Comparison of ENCODE assay signal across 8 cellular contexts in the genomic region with DNA sequence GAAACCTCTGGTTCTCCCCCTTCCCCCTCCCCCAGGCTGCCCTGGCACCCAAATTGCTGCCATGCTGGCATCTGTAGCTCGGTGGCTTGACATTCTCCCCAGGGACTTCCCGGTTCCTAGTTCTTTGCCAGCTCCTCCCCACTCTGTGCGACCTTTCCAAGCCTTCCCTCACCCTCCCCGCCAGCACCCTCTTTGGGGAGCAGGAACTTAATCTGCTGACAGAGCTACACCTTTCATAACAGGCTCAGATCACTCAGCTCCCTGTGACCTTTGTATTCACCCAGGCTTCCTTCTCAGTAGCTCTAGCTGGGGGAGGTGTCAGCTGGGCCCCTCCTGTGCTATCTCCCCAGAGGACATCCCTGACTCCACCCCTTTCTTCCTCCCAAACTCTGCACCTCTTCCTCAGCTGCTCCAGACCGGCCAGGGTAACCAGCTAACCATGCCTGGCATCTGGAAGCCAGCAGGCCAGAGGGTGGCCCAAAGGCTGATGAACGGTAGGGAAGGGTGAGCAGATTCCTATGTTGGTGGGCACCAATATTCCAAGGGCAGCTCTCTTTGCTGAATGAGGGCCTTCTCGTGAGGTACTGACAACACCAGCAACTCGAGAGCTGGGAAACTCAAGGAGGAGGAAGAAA. TPM values are rescaled to one million over a fixed set of nuclear protein-coding genes. Genes with fewer than 3 reads are reported as not detected.
DNase-seq lines count a peak whose midpoint lies in the region; ATAC-seq and TF ChIP-seq lines count a peak whose summit lies in the region.

No MANE protein-coding gene starts in this region.

- peak; percentile 5 for DNase-seq in COLO668 (lab: John Stamatoyannopoulos, UW; ENCODE audit: unreplicated experiment)
- DNase-seq in HT-29 (ENCODE audit: low spot score): peak; percentile 77
- no peak for DNase-seq in adipocyte (ENCODE audit: low read depth)
- peak; percentile 47 for DNase-seq in lung (ENCODE audit: low spot score)
- no peak for DNase-seq in NOMO-1 (lab: John Stamatoyannopoulos, UW; ENCODE audit: unreplicated experiment in 2 of 2)
- DNase-seq in stimulated activated CD4-positive, alpha-beta T cell treated with anti-CD3 and anti-CD28 coated beads, Interleukin-4, amount 100 ng/mL, for 1 hour: no peak

- H3K4me1 ChIP-seq in adipocyte (ENCODE audit: control insufficient read depth, insufficient read depth, low read length) (peaks cover 43% of the 10 kb centered on the region), lung (ENCODE audit: control insufficient read depth in 2 of 2, insufficient read depth in 2 of 2, low read length in 2 of 2) (peaks cover 0 to 12% of the 10 kb centered on the region in 2 donors)

- H3K9me3 ChIP-seq in adipocyte (ENCODE audit: control insufficient read depth, low read length): no peaks in the 10 kb centered on the region
- H3K9me3 ChIP-seq in lung (ENCODE audit: control insufficient read depth in 2 of 2, insufficient read depth in 1 of 2, low read length in 1 of 2): no peaks in the 10 kb centered on the region

- H3K4me3 ChIP-seq in adipocyte (ENCODE audit: low read length): peak overlapping the region; percentile 52
- H3K4me3 ChIP-seq in lung: no peak overlapping the region

- 45 to 74% methylated on average over 8 of the region's 8 CpGs for WGBS in lung, 2 donors

- TF ChIP-seq CTCF in lung (IDR thresholded peaks at IDR 0.05; ENCODE audit: control extremely low read depth, extremely low read depth): no peak

- ATAC-seq in lung (ENCODE audit: insufficient read depth, low FRiP score) (no peak), HG03097 (IDR thresholded peaks at IDR 0.05; ENCODE audit: low FRiP score, unreplicated experiment) (no peak), GM19455 (IDR thresholded peaks at IDR 0.05; ENCODE audit: unreplicated experiment) (no peak)

- peak overlapping the region; percentile 85 for H3K9ac ChIP-seq in adipocyte (ENCODE audit: low read length)

- H3K27ac ChIP-seq in lung (ENCODE audit: low read depth in 1 of 2, low read length in 1 of 2): peak overlapping the region; percentile 73 to 88

- H3K36me3 ChIP-seq in adipocyte (ENCODE audit: control insufficient read depth, insufficient read depth, low read length, severe bottlenecking): peaks cover 28% of the 10 kb centered on the region
- no peaks in the 10 kb centered on the region for H3K36me3 ChIP-seq in lung (ENCODE audit: control insufficient read depth in 2 of 2, insufficient read depth in 2 of 2, low read length in 2 of 2)

- H3K27me3 ChIP-seq in adipocyte (replicated peaks; ENCODE audit: control insufficient read depth, insufficient read depth, low read length) (no peaks in the 10 kb centered on the region), lung (ENCODE audit: control insufficient read depth, insufficient read depth) (no peaks in the 10 kb centered on the region)

RNA-seq across cellular contexts. Expression of a gene that starts 1.8 kb away (rescaled TPM):
- 85.6 and 98.6 TPM in 2 replicates for total RNA-seq in HT-29 (2014; rRNA removed; shearing (Covaris generic))
- 10 to 100 TPM; 31.2 to 62.7 TPM for total RNA-seq in lung
- polyA plus RNA-seq in lung: 10 to 100 TPM; 78.1 to 85.3 TPM

RNA-seq across cellular contexts. Expression of a gene that starts 6.4 kb away (rescaled TPM):
- 8.0 and 9.5 TPM in 2 replicates for total RNA-seq in HT-29 (2014; rRNA removed; shearing (Covaris generic))
- 10 to 100 TPM in 1 of 2 donors, not detected in 1; 20.0 TPM for total RNA-seq in lung
- 1 to 10 TPM; 1.7 to 9.9 TPM for polyA plus RNA-seq in lung

RNA-seq across cellular contexts. Expression of a gene that starts 25.1 kb away (rescaled TPM):
- 74.8 and 90.4 TPM in 2 replicates for total RNA-seq in HT-29 (2014; rRNA removed; shearing (Covaris generic))
- 10 to 100 TPM; 56.6 to 58.8 TPM for total RNA-seq in lung
- polyA plus RNA-seq in lung: 10 to 100 TPM; 11.9 to 26.6 TPM

RNA-seq across cellular contexts. Expression of a gene that starts 52.8 kb away (rescaled TPM):
- total RNA-seq in HT-29 (2014; rRNA removed; shearing (Covaris generic)): 6.7 and 7.0 TPM in 2 replicates
- 1 to 10 TPM; 2.0 TPM for total RNA-seq in lung
- polyA plus RNA-seq in lung: under 1 TPM; 0.41 to 0.69 TPM

RNA-seq across cellular contexts. Expression of a gene that starts 56.9 kb away (rescaled TPM):
- total RNA-seq in HT-29 (2014; rRNA removed; shearing (Covaris generic)): 13.9 and 20.5 TPM in 2 replicates
- total RNA-seq in lung: 10 to 100 TPM; 36.7 to 38.8 TPM
- 10 to 100 TPM; 32.6 to 54.0 TPM for polyA plus RNA-seq in lung

Comparison
In these comparisons a context has a peak if more than half of its experiments do, and no peak if none do; other contexts are left out.
1. DNase-seq: peak in COLO668 (single experiment), HT-29 (single experiment) and lung (single experiment); none in adipocyte (single experiment), NOMO-1 (0 of 2) and stimulated activated CD4-positive, alpha-beta T cell treated with anti-CD3 and anti-CD28 coated beads, Interleukin-4, amount 100 ng/mL, for 1 hour (single experiment).